ENCODE assay signal across 17 cellular contexts in genomic region chr1:80358141-80358540, GRCh38.
A peak's percentile ranks its signal among the peaks of the same experiment; 100 is the strongest.
DNase-seq lines count a peak whose midpoint lies in the region; ATAC-seq and TF ChIP-seq lines count a peak whose summit lies in the region.
"Had no signal": no experiment of that assay in that cellular context is flagged by ENCODE, and none has a peak within 500 bp of the region (broad histone marks: within the 10 kb centered on the region; RNA-seq: fewer than 3 reads in every experiment).

No MANE protein-coding gene starts in this region.

- TF ChIP-seq CTCF in MCF 10A (IDR thresholded peaks at IDR 0.05; ENCODE audit: unreplicated experiment), result no peak
- TF ChIP-seq CTCF in breast epithelium (IDR thresholded peaks at IDR 0.05), result no peak
- TF ChIP-seq CTCF in RWPE2 (IDR thresholded peaks at IDR 0.05; ENCODE audit: poor library complexity, severe bottlenecking), result no peak
- no peak for TF ChIP-seq CTCF in fibroblast of lung (conservative IDR thresholded peaks at IDR 0.05 in 1 of 2, IDR thresholded peaks at IDR 0.05 in 1 of 2; ENCODE audit: low read depth in 1 of 2, low read length in 2 of 2)
- no peak for TF ChIP-seq CTCF in mesothelial cell of epicardium (IDR thresholded peaks at IDR 0.05; ENCODE audit: unreplicated experiment)

- no TSS peak for BruUV-seq in MCF 10A (replicated peaks; lab: Mats Ljungman, UMichigan)

- H3K9ac ChIP-seq in fibroblast of lung (ENCODE audit: insufficient read depth, low read length), result no peak overlapping the region
- H3K9ac ChIP-seq: BLaER1 treated with 17β-estradiol and CSF1 and Interleukin-3, amounts not matched to agents 10 nM and 100 nM had no signal

- CTCF ChIA-PET in MCF 10A (lab: Yijun Ruan, JAX), result interaction anchor here (0.6 kb wide), 1 partner anchor 413 kb away, joined by 3 read pairs; no protein-coding TSS in a partner anchor

- H3K4me3 ChIP-seq in breast epithelium (no peak overlapping the region), RWPE2 (ENCODE audit: severe bottlenecking) (no peak overlapping the region), fibroblast of lung (replicated peaks in 1 of 4; ENCODE audit: control extremely low read depth in 1 of 4, insufficient read depth in 1 of 4, low read depth in 3 of 4, low read length in 4 of 4) (no peak overlapping the region)
- H3K4me3 ChIP-seq: BLaER1 treated with 17β-estradiol and CSF1 and Interleukin-3, amounts not matched to agents 10 nM and 100 nM; GM12878; GM23338 had no signal

- no peaks in the 10 kb centered on the region for H3K79me2 ChIP-seq in fibroblast of lung (ENCODE audit: control insufficient read depth, insufficient read depth, low read length)

- H3K4me1 Mint-ChIP-seq in MCF 10A (ENCODE audit: insufficient read depth, unreplicated experiment) (no peaks in the 10 kb centered on the region), mesothelial cell of epicardium (peaks cover 1% of the 10 kb centered on the region)
- H3K4me1 Mint-ChIP-seq: CD4-positive, CD25-positive, alpha-beta regulatory T cell; GM23338 had no signal

- no peak for TF ChIP-seq POLR2A in breast epithelium (IDR thresholded peaks at IDR 0.05)

- no peak overlapping the region for H3K4me3 Mint-ChIP-seq in MCF 10A (ENCODE audit: unreplicated experiment)
- H3K4me3 Mint-ChIP-seq in mesothelial cell of epicardium, result no peak overlapping the region
- H3K4me3 Mint-ChIP-seq: CD4-positive, CD25-positive, alpha-beta regulatory T cell; GM23338 had no signal

- H3K9me3 Mint-ChIP-seq in MCF 10A (ENCODE audit: unreplicated experiment) (peaks cover 6% of the 10 kb centered on the region), mesothelial cell of epicardium (no peaks in the 10 kb centered on the region)
- H3K9me3 Mint-ChIP-seq: GM23338 had no signal

- H3K9me3 ChIP-seq in breast epithelium (no peaks in the 10 kb centered on the region), RWPE2 (ENCODE audit: severe bottlenecking) (no peaks in the 10 kb centered on the region), fibroblast of lung (ENCODE audit: control insufficient read depth, insufficient read depth, low read depth, low read length) (no peaks in the 10 kb centered on the region)
- H3K9me3 ChIP-seq: BLaER1 treated with 17β-estradiol and CSF1 and Interleukin-3, amounts not matched to agents 10 nM and 100 nM had no signal

- H3K27ac ChIP-seq in breast epithelium (no peak overlapping the region), RWPE2 (ENCODE audit: poor library complexity, severe bottlenecking) (no peak overlapping the region), fibroblast of lung (ENCODE audit: insufficient read depth, low read length) (no peak overlapping the region)
- H3K27ac ChIP-seq: 22Rv1; BLaER1 treated with 17β-estradiol and CSF1 and Interleukin-3, amounts not matched to agents 10 nM and 100 nM had no signal

- H3K27me3 Mint-ChIP-seq in MCF 10A (ENCODE audit: insufficient read depth, unreplicated experiment) (no peaks in the 10 kb centered on the region), mesothelial cell of epicardium (ENCODE audit: low read depth) (no peaks in the 10 kb centered on the region)
- H3K27me3 Mint-ChIP-seq: CD4-positive, CD25-positive, alpha-beta regulatory T cell had no signal

- intact Hi-C loops in MCF 10A (cut with micrococcal nuclease), result no loop called here
- intact Hi-C loops in breast epithelium (cut with DNase I; ENCODE audit: low total_unique reads), result no loop called here

- POLR2A ChIA-PET in MCF 10A (lab: Yijun Ruan, JAX), result interaction anchor here (0.7 kb wide), 1 partner anchor 816 kb away, joined by 4 read pairs; no protein-coding TSS in a partner anchor

- no peaks in the 10 kb centered on the region for H3K36me3 Mint-ChIP-seq in MCF 10A (ENCODE audit: insufficient read depth, unreplicated experiment)
- H3K36me3 Mint-ChIP-seq in mesothelial cell of epicardium, result no peaks in the 10 kb centered on the region
- H3K36me3 Mint-ChIP-seq: CD4-positive, CD25-positive, alpha-beta regulatory T cell had no signal

- H3K27ac Mint-ChIP-seq in MCF 10A (ENCODE audit: low read depth, unreplicated experiment), result no peak overlapping the region
- H3K27ac Mint-ChIP-seq in mesothelial cell of epicardium, result peak overlapping the region; percentile 13
- H3K27ac Mint-ChIP-seq: CD4-positive, CD25-positive, alpha-beta regulatory T cell; GM23338 had no signal

- H3K27me3 ChIP-seq in breast epithelium (no peaks in the 10 kb centered on the region), RWPE2 (ENCODE audit: insufficient read depth, poor library complexity, severe bottlenecking) (no peaks in the 10 kb centered on the region), fibroblast of lung (ENCODE audit: control insufficient read depth, insufficient read depth, low read length) (no peaks in the 10 kb centered on the region)
- H3K27me3 ChIP-seq: BLaER1 treated with 17β-estradiol and CSF1 and Interleukin-3, amounts not matched to agents 10 nM and 100 nM had no signal

- peak; percentile 16 for DNase-seq in MCF 10A (ENCODE audit: unreplicated experiment)
- no peak for DNase-seq in breast epithelium (ENCODE audit: low spot score in 2 of 2)
- no peak for DNase-seq in RWPE2 (ENCODE audit: low spot score)
- peak; percentile 2 to 21 for DNase-seq in fibroblast of lung (ENCODE audit: low read depth in 2 of 2)
- no peak for DNase-seq in mesothelial cell of epicardium (ENCODE audit: low spot score in 2 of 2, unreplicated experiment in 2 of 2)
- no peak for DNase-seq in AG08395 (ENCODE audit: low spot score)
- DNase-seq: AML-193; Calu3; CD4-positive, CD25-positive, alpha-beta regulatory T cell; DMS 273 treated with DMSO at 0.1 percent for 48 hours; H7 had no signal

- H4K20me1 ChIP-seq in fibroblast of lung (ENCODE audit: control insufficient read depth, extremely low read depth, insufficient read depth, low read length), result no peaks in the 10 kb centered on the region
- H4K20me1 ChIP-seq: BLaER1 treated with 17β-estradiol and CSF1 and Interleukin-3, amounts not matched to agents 10 nM and 100 nM had no signal

- H3K4me2 ChIP-seq in fibroblast of lung (ENCODE audit: extremely low read depth, insufficient read depth, low read length), result no peak overlapping the region
- H3K4me2 ChIP-seq: BLaER1 treated with 17β-estradiol and CSF1 and Interleukin-3, amounts not matched to agents 10 nM and 100 nM; GM23338 had no signal

- H3K4me1 ChIP-seq in breast epithelium (no peaks in the 10 kb centered on the region), RWPE2 (ENCODE audit: insufficient read depth, poor library complexity, severe bottlenecking) (no peaks in the 10 kb centered on the region), fibroblast of lung (ENCODE audit: control insufficient read depth, extremely low read depth, insufficient read depth, low read length) (no peaks in the 10 kb centered on the region)
- H3K4me1 ChIP-seq: BLaER1 treated with 17β-estradiol and CSF1 and Interleukin-3, amounts not matched to agents 10 nM and 100 nM had no signal

- ATAC-seq in RWPE2 (ENCODE audit: low read depth) (peak; percentile 36; the same call in 1 of the 3 replicates), HG02840 (IDR thresholded peaks at IDR 0.05; ENCODE audit: low FRiP score, unreplicated experiment) (no peak), GM21576 (IDR thresholded peaks at IDR 0.05; ENCODE audit: unreplicated experiment) (no peak)
- ATAC-seq: GM12878, GM23338 had no signal

- no peaks in the 10 kb centered on the region for H3K36me3 ChIP-seq in breast epithelium
- no peaks in the 10 kb centered on the region for H3K36me3 ChIP-seq in RWPE2 (ENCODE audit: low read depth)
- no peaks in the 10 kb centered on the region for H3K36me3 ChIP-seq in fibroblast of lung (ENCODE audit: control insufficient read depth, insufficient read depth, low read length)
- H3K36me3 ChIP-seq: BLaER1 treated with 17β-estradiol and CSF1 and Interleukin-3, amounts not matched to agents 10 nM and 100 nM had no signal

- H2AFZ ChIP-seq in fibroblast of lung (ENCODE audit: low read length), result no peak overlapping the region
- H2AFZ ChIP-seq: GM23338 had no signal

Comparison
In these comparisons a context has a peak if more than half of its experiments do, and no peak if none do; other contexts are left out.
1. DNase-seq: peak in MCF 10A (single experiment) and fibroblast of lung (2 of 2); none in breast epithelium (0 of 2), RWPE2 (single experiment), mesothelial cell of epicardium (0 of 2) and AG08395 (single experiment).